In genomic region chr10:35397953-35398352, GRCh38 we compare ENCODE assay signal across 16 cellular contexts.
A peak's percentile ranks its signal among the peaks of the same experiment; 100 is the strongest.
DNase-seq lines count a peak whose midpoint lies in the region; ATAC-seq and TF ChIP-seq lines count a peak whose summit lies in the region.
"Had no signal": no experiment of that assay in that cellular context is flagged by ENCODE, and none has a peak within 500 bp of the region (broad histone marks: within the 10 kb centered on the region; RNA-seq: fewer than 3 reads in every experiment).

No MANE protein-coding gene starts in this region.

- BruUV-seq in IMR-90 (replicated peaks; lab: Mats Ljungman, UMichigan), result no TSS peak

- TF ChIP-seq CTCF in IMR-90 (conservative IDR thresholded peaks at IDR 0.05; ENCODE audit: low read depth, low read length) (no peak), glutamatergic neuron (IDR thresholded peaks at IDR 0.05; ENCODE audit: partially characterized antibody, unreplicated experiment) (no peak), progenitor cell of endocrine pancreas (IDR thresholded peaks at IDR 0.05; ENCODE audit: unreplicated experiment) (no peak), GM10248 (IDR thresholded peaks at IDR 0.05; ENCODE audit: control extremely low read depth, extremely low read depth, low read depth, missing control alignments) (no peak)

- peaks cover 0 to 54% (median 24%) of the 10 kb centered on the region in 11 experiments; a peak in 18 of 22 replicates for H3K36me3 ChIP-seq in BLaER1 treated with 17β-estradiol and CSF1 and Interleukin-3, amounts not matched to agents 10 nM and 100 nM
- no peaks in the 10 kb centered on the region for H3K36me3 ChIP-seq in IMR-90 (ENCODE audit: control insufficient read depth, insufficient read depth, low read length)

- no peak overlapping the region; a peak in 1 of 22 replicates for H3K9ac ChIP-seq in BLaER1 treated with 17β-estradiol and CSF1 and Interleukin-3, amounts not matched to agents 10 nM and 100 nM
- H3K9ac ChIP-seq in IMR-90 (ENCODE audit: low read depth, low read length), result no peak overlapping the region
- H3K9ac ChIP-seq: SK-N-SH had no signal

- 0 out of 2 replicates have a peak overlapping the region, but pooled peaks have one; percentile 14 for H3K23ac ChIP-seq in IMR-90 (ENCODE audit: low read depth, low read length)

- DNase-seq in IMR-90 (no peak), glutamatergic neuron (no peak), progenitor cell of endocrine pancreas (ENCODE audit: low spot score, unreplicated experiment) (no peak), GM10248 (ENCODE audit: extremely low spot score) (no peak), NCI-H1092 treated with DMSO at 0.1 percent for 48 hours (lab: John Stamatoyannopoulos, UW) (no peak)
- DNase-seq: Calu3; CD4-positive, alpha-beta T cell; DMS79 treated with DMSO at 0.1 percent for 48 hours; NCI-H1048; NCI-H1694; NCI-H2227 treated with DMSO at 0.1 percent for 48 hours had no signal

- H3K4me3 Mint-ChIP-seq in glutamatergic neuron (ENCODE audit: unreplicated experiment) (peak overlapping the region; percentile 77), progenitor cell of endocrine pancreas (ENCODE audit: low read depth) (no peak overlapping the region)
- H3K4me3 Mint-ChIP-seq: CD4-positive, alpha-beta T cell had no signal

- in situ Hi-C loops in IMR-90 (cut with MboI; ENCODE audit: low sequenced_read_pairs), result no loop called here

- peaks cover 28% of the 10 kb centered on the region for H3K9me1 ChIP-seq in IMR-90 (ENCODE audit: insufficient read depth, low read length)

- H2BK120ac ChIP-seq in IMR-90 (ENCODE audit: low read depth, low read length), result no peak overlapping the region

- H3K27me3 ChIP-seq in BLaER1 treated with 17β-estradiol and CSF1 and Interleukin-3, amounts not matched to agents 10 nM and 100 nM, result no peaks in the 10 kb centered on the region
- no peaks in the 10 kb centered on the region for H3K27me3 ChIP-seq in IMR-90 (ENCODE audit: control insufficient read depth, insufficient read depth, low read length)

- H3K4me2 ChIP-seq in BLaER1 treated with 17β-estradiol and CSF1 and Interleukin-3, amounts not matched to agents 10 nM and 100 nM, result peak overlapping the region in 7 of 11 experiments; percentile 12 to 54 (median 24); a peak in 10 of 22 replicates
- no peak overlapping the region for H3K4me2 ChIP-seq in IMR-90 (ENCODE audit: low read depth, low read length)
- H3K4me2 ChIP-seq: SK-N-SH had no signal

- intact Hi-C loops in IMR-90 (cut with micrococcal nuclease), result no loop called here

- H2AK5ac ChIP-seq in IMR-90 (ENCODE audit: low read depth, low read length), result peak overlapping the region; percentile 29; the same call in 1 of the 2 replicates

- CTCF ChIA-PET in IMR-90 (lab: Yijun Ruan, JAX) (no interaction called here), GM10248 (lab: Yijun Ruan, JAX) (interaction anchor here (0.6 kb wide), 1 partner anchor 52 kb away, joined by 3 read pairs; no protein-coding TSS in a partner anchor)

- H2BK20ac ChIP-seq in IMR-90 (ENCODE audit: low read depth, low read length), result no peak overlapping the region

- H4K91ac ChIP-seq in IMR-90 (ENCODE audit: insufficient read depth, low read depth, low read length), result no peak overlapping the region; the same call in 1 of the 2 replicates

- POLR2A ChIA-PET in IMR-90 (lab: Charles Lee; ENCODE audit: unreplicated experiment), result no interaction called here
- POLR2A ChIA-PET in GM10248 (lab: Yijun Ruan, JAX), result no interaction called here

- H3K79me1 ChIP-seq in IMR-90 (ENCODE audit: low read depth in 1 of 2, low read length in 2 of 2), result peaks cover 45 to 92% of the 10 kb centered on the region in 2 experiments

- no peak overlapping the region for H4K5ac ChIP-seq in IMR-90 (ENCODE audit: low read depth, low read length)

- H2BK5ac ChIP-seq in IMR-90 (ENCODE audit: low read depth, low read length, poor library complexity, severe bottlenecking), result no peak overlapping the region

- H2AFZ ChIP-seq in IMR-90 (replicated peaks; ENCODE audit: low read length, poor library complexity), result no peak overlapping the region

- H3K27ac Mint-ChIP-seq in glutamatergic neuron (ENCODE audit: unreplicated experiment) (peak overlapping the region; percentile 79), progenitor cell of endocrine pancreas (peak overlapping the region; percentile 68)
- H3K27ac Mint-ChIP-seq: CD4-positive, alpha-beta T cell had no signal

- no peak overlapping the region for H2AK9ac ChIP-seq in IMR-90 (replicated peaks; ENCODE audit: low read depth, low read length, poor library complexity)

- no peaks in the 10 kb centered on the region for H3K36me3 Mint-ChIP-seq in glutamatergic neuron (ENCODE audit: unreplicated experiment)
- H3K36me3 Mint-ChIP-seq in progenitor cell of endocrine pancreas (ENCODE audit: insufficient read depth), result no peaks in the 10 kb centered on the region

- H3K4ac ChIP-seq in IMR-90 (ENCODE audit: low read depth, low read length), result no peak overlapping the region; the same call in 1 of the 2 replicates

- H3K9me3 Mint-ChIP-seq in glutamatergic neuron (ENCODE audit: unreplicated experiment) (peaks cover 25% of the 10 kb centered on the region), progenitor cell of endocrine pancreas (ENCODE audit: low read depth) (no peaks in the 10 kb centered on the region)
- H3K9me3 Mint-ChIP-seq: CD4-positive, alpha-beta T cell had no signal

- peaks cover 68% of the 10 kb centered on the region for H3K4me1 Mint-ChIP-seq in glutamatergic neuron (ENCODE audit: low read depth, unreplicated experiment)
- peaks cover 18% of the 10 kb centered on the region for H3K4me1 Mint-ChIP-seq in progenitor cell of endocrine pancreas (ENCODE audit: low read depth)

- no peak overlapping the region for H2BK15ac ChIP-seq in IMR-90 (ENCODE audit: low read depth, low read length)

- TF ChIP-seq POLR2A in IMR-90 (IDR thresholded peaks at IDR 0.05; ENCODE audit: low read depth, low read length), result no peak

- ATAC-seq in IMR-90 (ENCODE audit: low read depth), result no peak; the same call in 1 of the 2 replicates
- ATAC-seq in activated CD4-positive, CD25-positive, alpha-beta regulatory T cell treated with anti-CD3 and anti-CD28 coated beads, Interleukin-2, amount 50 U/mL, for 24 hours, result no peak
- no peak for ATAC-seq in GM21447 (IDR thresholded peaks at IDR 0.05; ENCODE audit: unreplicated experiment)
- ATAC-seq: GM12878 had no signal

- peaks cover 22 to 50% (median 37%) of the 10 kb centered on the region in 11 experiments for H3K9me3 ChIP-seq in BLaER1 treated with 17β-estradiol and CSF1 and Interleukin-3, amounts not matched to agents 10 nM and 100 nM (replicated peaks in 1 of 11)
- H3K9me3 ChIP-seq in IMR-90 (ENCODE audit: control insufficient read depth, insufficient read depth, low read length), result no peaks in the 10 kb centered on the region
- H3K9me3 ChIP-seq: SK-N-SH had no signal

- no peak overlapping the region for H3K18ac ChIP-seq in IMR-90 (ENCODE audit: low read depth, low read length)

- dilution Hi-C loops in IMR-90 (cut with HindIII; ENCODE audit: low sequenced_read_pairs, unreplicated experiment), result no loop called here

- no CpG with 5 or more reads among the region's 4 CpGs for WGBS in IMR-90 (ENCODE audit: extremely low coverage in 2 of 2, insufficient read length in 1 of 2), 2 experiments

- TF ChIP-seq RAD21 in IMR-90 (IDR thresholded peaks at IDR 0.05; ENCODE audit: low read length), result no peak

- peaks cover 21 to 49% (median 34%) of the 10 kb centered on the region in 10 experiments; a peak in 19 of 20 replicates for H3K4me1 ChIP-seq in BLaER1 treated with 17β-estradiol and CSF1 and Interleukin-3, amounts not matched to agents 10 nM and 100 nM
- peaks cover 21% of the 10 kb centered on the region for H3K4me1 ChIP-seq in IMR-90 (ENCODE audit: control insufficient read depth, insufficient read depth, low read length)

- H4K20me1 ChIP-seq in BLaER1 treated with 17β-estradiol and CSF1 and Interleukin-3, amounts not matched to agents 10 nM and 100 nM, result peaks cover 52 to 81% (median 65%) of the 10 kb centered on the region in 11 experiments
- peaks cover 79% of the 10 kb centered on the region for H4K20me1 ChIP-seq in IMR-90 (ENCODE audit: insufficient read depth, low read length)

- H3K27ac ChIP-seq in BLaER1 treated with 17β-estradiol and CSF1 and Interleukin-3, amounts not matched to agents 10 nM and 100 nM, result 0 out of 22 replicates have a peak overlapping the region, but pooled peaks of 1 of the 11 experiments have one; percentile 12
- no peak overlapping the region for H3K27ac ChIP-seq in IMR-90 (ENCODE audit: insufficient read depth, low read length)

- peaks cover 15% of the 10 kb centered on the region for H3K27me3 Mint-ChIP-seq in glutamatergic neuron (ENCODE audit: unreplicated experiment)
- H3K27me3 Mint-ChIP-seq in progenitor cell of endocrine pancreas, result no peaks in the 10 kb centered on the region
- H3K27me3 Mint-ChIP-seq: CD4-positive, alpha-beta T cell had no signal

- H4K8ac ChIP-seq in IMR-90 (ENCODE audit: low read depth in 2 of 2, low read length in 2 of 2), result no peak overlapping the region

- H3K4me3 ChIP-seq in BLaER1 treated with 17β-estradiol and CSF1 and Interleukin-3, amounts not matched to agents 10 nM and 100 nM, result no peak overlapping the region
- no peak overlapping the region for H3K4me3 ChIP-seq in IMR-90 (ENCODE audit: insufficient read depth, low read depth, low read length)
- H3K4me3 ChIP-seq: GM12878 had no signal

- H3K56ac ChIP-seq in IMR-90 (ENCODE audit: extremely low read depth, insufficient read depth, low read length), result no peak overlapping the region

- peak overlapping the region; percentile 30; the same call in 1 of the 2 replicates for H3K14ac ChIP-seq in IMR-90 (replicated peaks; ENCODE audit: low read depth, low read length)

TF ChIP-seq in IMR-90, 13 proteins besides CTCF, POLR2A, EP300 and RAD21:
- TF ChIP-seq, protein P1, sequence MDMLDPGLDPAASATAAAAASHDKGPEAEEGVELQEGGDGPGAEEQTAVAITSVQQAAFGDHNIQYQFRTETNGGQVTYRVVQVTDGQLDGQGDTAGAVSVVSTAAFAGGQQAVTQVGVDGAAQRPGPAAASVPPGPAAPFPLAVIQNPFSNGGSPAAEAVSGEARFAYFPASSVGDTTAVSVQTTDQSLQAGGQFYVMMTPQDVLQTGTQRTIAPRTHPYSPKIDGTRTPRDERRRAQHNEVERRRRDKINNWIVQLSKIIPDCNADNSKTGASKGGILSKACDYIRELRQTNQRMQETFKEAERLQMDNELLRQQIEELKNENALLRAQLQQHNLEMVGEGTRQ (IDR thresholded peaks at IDR 0.05; ENCODE audit: low read depth, low read length), result no peak
- TF ChIP-seq MXI1 (IDR thresholded peaks at IDR 0.05; ENCODE audit: borderline replicate concordance, low read depth, low read length) (no peak), MAZ (IDR thresholded peaks at IDR 0.05; ENCODE audit: borderline replicate concordance, low read depth, low read length) (no peak), CEBPB (IDR thresholded peaks at IDR 0.05; ENCODE audit: low read depth, low read length) (no peak)
